In the genomic region with DNA sequence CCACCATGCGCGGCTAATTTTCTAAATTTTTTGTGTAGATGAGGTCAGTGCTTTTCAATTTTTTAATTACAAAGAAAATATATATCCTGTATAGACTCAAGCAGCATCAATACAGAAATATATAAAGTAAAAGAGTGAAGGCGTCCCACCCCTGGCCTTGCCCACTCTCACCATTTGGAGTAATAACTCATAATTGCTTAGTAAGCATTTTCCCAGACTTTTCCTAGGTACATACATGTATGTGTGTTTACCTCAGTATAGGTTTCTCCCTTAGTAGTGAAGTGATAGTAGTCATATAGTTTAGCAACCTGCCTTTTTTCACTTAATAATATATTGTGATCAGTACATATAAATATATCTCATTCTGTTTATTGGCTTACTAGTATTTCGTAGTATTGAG, we compare ENCODE assay signal across 9 cellular contexts.
"Had no signal": no experiment of that assay in that cellular context is flagged by ENCODE, and none has a peak within 500 bp of the region (broad histone marks: within the 10 kb centered on the region; RNA-seq: fewer than 3 reads in every experiment).

No MANE protein-coding gene starts in this region.

- H2AFZ ChIP-seq: GM23248 had no signal

- H3K27ac ChIP-seq: GM23248, KMS-11 had no signal

- DNase-seq: GM23248, GOT3, H9, HCEC 1CT, Karpas-422, KBM-7 had no signal

- H3K4me2 ChIP-seq: KMS-11 had no signal

- H3K9ac ChIP-seq: GM23248, KMS-11 had no signal

- FAIRE-seq: H54, HTR-8/SVneo had no signal

- H3K4me3 ChIP-seq: GM23248 had no signal
